ENCODE assay signal across 8 cellular contexts in genomic region chr19:52821206-52821960, GRCh38. TPM values are rescaled to one million over a fixed set of nuclear protein-coding genes. Genes with fewer than 3 reads are reported as not detected.
DNase-seq lines count a peak whose midpoint lies in the region; ATAC-seq and TF ChIP-seq lines count a peak whose summit lies in the region.
"Not testable (repeated sequence)": the region's sequence is repeated elsewhere in the genome, so short reads cannot be mapped to it uniquely, and the experiment has no call there.

Gene ZNF28 (minus strand): TSS chr19:52821633. CDS start chr19:52817958, 3,675 bp downstream.

- H3K4me1 Mint-ChIP-seq in activated CD4-positive, alpha-beta memory T cell treated with anti-CD3 and anti-CD28 coated beads, Interleukin-2, amount 10 ng/mL, durations not matched to agents 7 days and 5 days = peaks cover 18% of the 10 kb centered on the region

- H3K36me3 Mint-ChIP-seq in activated CD4-positive, alpha-beta memory T cell treated with anti-CD3 and anti-CD28 coated beads, Interleukin-2, amount 10 ng/mL, durations not matched to agents 7 days and 5 days (ENCODE audit: low read depth) = peaks cover 53% of the 10 kb centered on the region

- peak in 10 of 56 donors; percentile 6 to 32 (median 16) for TF ChIP-seq CTCF in dorsolateral prefrontal cortex (IDR thresholded peaks at IDR 0.05 in 54 of 56, conservative IDR thresholded peaks at IDR 0.05 in 2 of 56; ENCODE audit: low read depth in 1 of 56, partially characterized antibody in 56 of 56)
- TF ChIP-seq CTCF in left lung (IDR thresholded peaks at IDR 0.05) = not testable (repeated sequence)

- H3K9me3 ChIP-seq in left lung = peaks cover 0 to 31% of the 10 kb centered on the region in 2 donors

- intact Hi-C loops in dorsolateral prefrontal cortex (cut with DNase I) = loop anchor here in 1 of 2 donors (5.0 kb wide), 1 partner anchor 36 kb away; the partner anchor contains the start of gene ZNF468
- intact Hi-C loops in left lung (cut with DNase I) = not testable (repeated sequence)

- POLR2A ChIA-PET in activated CD4-positive, alpha-beta memory T cell treated with anti-CD3 and anti-CD28 coated beads, Interleukin-2, amount 10 ng/mL, durations not matched to agents 7 days and 5 days (lab: Charles Lee) = interaction anchor here (0.9 to 1.0 kb wide), 2 partner anchors 34 to 337 kb away, joined by 3 to 4 read pairs; no protein-coding TSS in a partner anchor

- H3K9me3 Mint-ChIP-seq in activated CD4-positive, alpha-beta memory T cell treated with anti-CD3 and anti-CD28 coated beads, Interleukin-2, amount 10 ng/mL, durations not matched to agents 7 days and 5 days = peaks cover 35% of the 10 kb centered on the region

- H3K27ac Mint-ChIP-seq in activated CD4-positive, alpha-beta memory T cell treated with anti-CD3 and anti-CD28 coated beads, Interleukin-2, amount 10 ng/mL, durations not matched to agents 7 days and 5 days = peak within 1 kb of the TSS; percentile 62

- H3K4me1 ChIP-seq in left lung = not testable (repeated sequence)

- CTCF ChIA-PET in activated CD4-positive, alpha-beta memory T cell treated with anti-CD3 and anti-CD28 coated beads, Interleukin-2, amount 10 ng/mL, durations not matched to agents 7 days and 5 days (lab: Charles Lee) = not testable (repeated sequence)

- H3K4me3 Mint-ChIP-seq in activated CD4-positive, alpha-beta memory T cell treated with anti-CD3 and anti-CD28 coated beads, Interleukin-2, amount 10 ng/mL, durations not matched to agents 7 days and 5 days = peak within 1 kb of the TSS; percentile 91

- ATAC-seq in HG03280 (IDR thresholded peaks at IDR 0.05; ENCODE audit: unreplicated experiment) (peak; percentile 97), left lung (peak; percentile 100)

- DNase-seq in AG20443 (ENCODE audit: low spot score) (peak; percentile 31), NCI-H526 treated with DMSO at 0.1 percent for 48 hours (lab: John Stamatoyannopoulos, UW) (peak; percentile 42), dorsolateral prefrontal cortex (peak; percentile 48 to 81 (median 62)), left lung (peak; percentile 76 to 92)
- DNase-seq in activated CD4-positive, alpha-beta memory T cell treated with anti-CD3 and anti-CD28 coated beads, Interleukin-2, amount 10 ng/mL, durations not matched to agents 7 days and 5 days = peak; percentile 70
- peak; percentile 39 to 52 for DNase-seq in stimulated activated CD4-positive, alpha-beta T cell treated with anti-CD3 and anti-CD28 coated beads, Interleukin-15, amount 100 ng/mL, for 48 hours (ENCODE audit: low read depth in 2 of 2)

- H3K27ac ChIP-seq in dorsolateral prefrontal cortex = peak within 1 kb of the TSS in 38 of 59 donors; percentile 3 to 81 (median 60)
- peak within 1 kb of the TSS in 1 of 2 donors; percentile 58 for H3K27ac ChIP-seq in left lung

- TF ChIP-seq POLR2A in GM19193 (IDR thresholded peaks at IDR 0.05; ENCODE audit: extremely low read depth, insufficient read depth, insufficient read length) = peak; percentile 67

- not testable (repeated sequence) for H3K27me3 ChIP-seq in dorsolateral prefrontal cortex, left lung

- H3K27me3 Mint-ChIP-seq in activated CD4-positive, alpha-beta memory T cell treated with anti-CD3 and anti-CD28 coated beads, Interleukin-2, amount 10 ng/mL, durations not matched to agents 7 days and 5 days = not testable (repeated sequence)

- H3K4me3 ChIP-seq in dorsolateral prefrontal cortex (peak within 1 kb of the TSS; percentile 46 to 82 (median 69)), left lung (peak within 1 kb of the TSS; percentile 52 to 62)

- H3K36me3 ChIP-seq in left lung = peaks cover 0 to 18% of the 10 kb centered on the region in 2 donors

RNA-seq across cellular contexts. Expression of gene ZNF28, which starts in this region (rescaled TPM):
- total RNA-seq in activated CD4-positive, alpha-beta memory T cell treated with anti-CD3 and anti-CD28 coated beads, Interleukin-2, amount 10 ng/mL, durations not matched to agents 7 days and 5 days = 10 to 100 TPM; 18.0 to 24.5 TPM
- 10 to 100 TPM in 45 of 120 experiments, 1 to 10 TPM in 75; 5.0 to 16.4 (median 9.1) TPM for total RNA-seq in dorsolateral prefrontal cortex
- total RNA-seq in left lung = 10 to 100 TPM; 18.8 to 24.4 TPM

Comparison
In these comparisons a context has a peak if more than half of its experiments do, and no peak if none do; other contexts are left out.
1. DNase-seq: peak in every context shown above with its lines; median percentile 84 in left lung; 70 in activated CD4-positive, alpha-beta memory T cell treated with anti-CD3 and anti-CD28 coated beads, Interleukin-2, amount 10 ng/mL, durations not matched to agents 7 days and 5 days; 62 in dorsolateral prefrontal cortex; 46 in stimulated activated CD4-positive, alpha-beta T cell treated with anti-CD3 and anti-CD28 coated beads, Interleukin-15, amount 100 ng/mL, for 48 hours; 42 in NCI-H526 treated with DMSO at 0.1 percent for 48 hours; 31 in AG20443.